ENCODE assay signal across 31 cellular contexts in the genomic region with DNA sequence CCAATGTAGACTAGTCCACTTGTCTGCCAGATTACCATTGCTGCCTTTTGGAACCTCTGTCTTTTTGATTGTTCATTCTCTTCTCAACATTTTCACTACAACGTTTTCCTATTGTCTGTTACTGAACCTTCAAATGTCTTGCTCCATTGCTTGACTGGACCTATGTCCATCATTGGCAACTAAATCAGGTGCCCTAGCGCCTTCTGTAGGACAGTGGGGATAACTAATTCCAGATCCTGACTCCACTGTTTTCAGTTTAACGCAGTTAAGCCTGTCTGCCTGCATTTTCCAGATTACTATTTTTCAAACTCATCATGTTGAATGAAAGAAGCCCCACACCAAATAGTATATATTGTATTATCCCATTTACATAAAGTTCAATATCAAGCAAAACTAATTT.
"Had no signal": no experiment of that assay in that cellular context is flagged by ENCODE, and none has a peak within 500 bp of the region (broad histone marks: within the 10 kb centered on the region; RNA-seq: fewer than 3 reads in every experiment).

No MANE protein-coding gene starts in this region.

- H3K4me1 ChIP-seq: gastrocnemius medialis, prostate gland, right atrium auricular region, suprapubic skin, transverse colon, upper lobe of right lung, uterus had no signal

- H3K4me3 Mint-ChIP-seq: memory B cell; mesothelial cell of epicardium; natural killer cell treated with Interleukin-12 subunit alpha and Interleukin-12 subunit beta and Interleukin-15 and Interleukin-18, amount 100 ng/mL, for 72 hours; stimulated activated naive CD8-positive, alpha-beta T cell treated with anti-CD3 and anti-CD28 coated beads, Interleukin-15, amount 100 ng/mL, for 72 hours had no signal

- H3K36me3 Mint-ChIP-seq: memory B cell, mesothelial cell of epicardium had no signal

- DNase-seq: dorsolateral prefrontal cortex; effector CD4-positive, alpha-beta T cell; foreskin fibroblast; gastrocnemius medialis; head of caudate nucleus; kidney; mucosa of descending colon; naive B cell; nucleus accumbens; stimulated activated CD4-positive, alpha-beta T cell treated with anti-CD3 and anti-CD28 coated beads, Interleukin-12 subunit alpha, Interleukin-12 subunit beta, amount 100 ng/mL, for 4 hours; stimulated activated CD4-positive, alpha-beta T cell treated with anti-CD3 and anti-CD28 coated beads, Interleukin-1b, Interleukin-23, amount 100 ng/mL, for 48 hours; stimulated activated CD4-positive, alpha-beta T cell treated with anti-CD3 and anti-CD28 coated beads, Interleukin-4, amount 100 ng/mL, for 1 hour; stimulated activated CD8-positive, alpha-beta memory T cell treated with anti-CD3 and anti-CD28 coated beads, Interleukin-4, amount 100 ng/mL, for 48 hours; stimulated activated naive CD4-positive, alpha-beta T cell; stimulated activated naive CD8-positive, alpha-beta T cell treated with anti-CD3 and anti-CD28 coated beads, Interleukin-15, amount 100 ng/mL, for 72 hours; transverse colon; upper lobe of right lung; uterus had no signal

- FAIRE-seq: colon, kidney had no signal

- H3K27me3 Mint-ChIP-seq: memory B cell; naive B cell; natural killer cell treated with Interleukin-12 subunit alpha and Interleukin-12 subunit beta and Interleukin-15 and Interleukin-18, amount 100 ng/mL, for 72 hours; stimulated activated naive CD8-positive, alpha-beta T cell treated with anti-CD3 and anti-CD28 coated beads, Interleukin-15, amount 100 ng/mL, for 72 hours had no signal

- H3K36me3 ChIP-seq: gastrocnemius medialis, prostate gland, right atrium auricular region, suprapubic skin, transverse colon, upper lobe of right lung, uterus had no signal

- H3K4me3 ChIP-seq: dorsolateral prefrontal cortex, gastrocnemius medialis, lung, mucosa of descending colon, prostate gland, right atrium auricular region, smooth muscle cell, suprapubic skin, transverse colon, upper lobe of right lung, uterus had no signal

- H3K4me2 ChIP-seq: smooth muscle cell had no signal

- H3K27me3 ChIP-seq: dorsolateral prefrontal cortex, gastrocnemius medialis, right atrium auricular region, suprapubic skin, transverse colon, upper lobe of right lung, uterus had no signal

- ATAC-seq: esophagus mucosa; gastrocnemius medialis; left lobe of liver; mucosa of descending colon; natural killer cell treated with Interleukin-12 subunit alpha and Interleukin-12 subunit beta and Interleukin-15 and Interleukin-18, amount 100 ng/mL, for 72 hours; sciatic nerve; stimulated activated naive CD8-positive, alpha-beta T cell treated with anti-CD3 and anti-CD28 coated beads, Interleukin-15, amount 100 ng/mL, for 72 hours; upper lobe of right lung had no signal

- H3K27ac Mint-ChIP-seq: memory B cell; mesothelial cell of epicardium; naive B cell; natural killer cell treated with Interleukin-12 subunit alpha and Interleukin-12 subunit beta and Interleukin-15 and Interleukin-18, amount 100 ng/mL, for 72 hours; stimulated activated naive CD8-positive, alpha-beta T cell treated with anti-CD3 and anti-CD28 coated beads, Interleukin-15, amount 100 ng/mL, for 72 hours had no signal

- H3K9me3 ChIP-seq: prostate gland had no signal

- H3K27ac ChIP-seq: dorsolateral prefrontal cortex, epithelial cell of prostate, gastrocnemius medialis, prostate gland, right atrium auricular region, suprapubic skin, transverse colon, upper lobe of right lung, uterus had no signal

- H3K4me1 Mint-ChIP-seq: memory B cell; mesothelial cell of epicardium; naive B cell; stimulated activated naive CD8-positive, alpha-beta T cell treated with anti-CD3 and anti-CD28 coated beads, Interleukin-15, amount 100 ng/mL, for 72 hours had no signal
